6 cellular contexts compared by ENCODE assay signal in the genomic region with DNA sequence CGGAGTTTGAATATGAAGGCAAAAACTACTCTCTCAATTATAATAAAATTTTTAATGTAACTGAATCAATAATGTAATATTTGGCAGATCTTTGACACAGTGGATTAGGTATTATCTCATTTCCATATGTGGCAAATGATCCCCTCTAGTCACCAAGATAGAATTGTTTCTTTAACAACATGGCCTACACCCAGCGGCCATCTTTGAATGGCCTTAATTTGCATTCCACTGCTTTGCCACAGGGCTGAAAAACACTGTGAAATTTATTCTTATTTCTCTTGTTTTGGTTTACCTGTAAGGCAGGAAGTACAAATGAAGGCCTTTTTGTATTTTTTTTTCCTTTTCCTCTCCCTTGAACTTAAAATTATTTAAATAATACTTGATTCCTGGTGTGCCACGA.
"Had no signal": no experiment of that assay in that cellular context is flagged by ENCODE, and none has a peak within 500 bp of the region (broad histone marks: within the 10 kb centered on the region; RNA-seq: fewer than 3 reads in every experiment).

No MANE protein-coding gene starts in this region.

- FAIRE-seq: endometrium had no signal

- H3K27ac ChIP-seq: psoas muscle, spleen, suprapubic skin had no signal

- H3K36me3 ChIP-seq: suprapubic skin, upper lobe of left lung had no signal

- H3K4me1 ChIP-seq: psoas muscle had no signal

- H3K4me3 ChIP-seq: dorsolateral prefrontal cortex, psoas muscle, spleen, suprapubic skin, upper lobe of left lung had no signal

- H3K27me3 ChIP-seq: spleen, suprapubic skin, upper lobe of left lung had no signal

- H3K9me3 ChIP-seq: psoas muscle, spleen, suprapubic skin, upper lobe of left lung had no signal
